ENCODE assay signal across 8 cellular contexts in the genomic region with DNA sequence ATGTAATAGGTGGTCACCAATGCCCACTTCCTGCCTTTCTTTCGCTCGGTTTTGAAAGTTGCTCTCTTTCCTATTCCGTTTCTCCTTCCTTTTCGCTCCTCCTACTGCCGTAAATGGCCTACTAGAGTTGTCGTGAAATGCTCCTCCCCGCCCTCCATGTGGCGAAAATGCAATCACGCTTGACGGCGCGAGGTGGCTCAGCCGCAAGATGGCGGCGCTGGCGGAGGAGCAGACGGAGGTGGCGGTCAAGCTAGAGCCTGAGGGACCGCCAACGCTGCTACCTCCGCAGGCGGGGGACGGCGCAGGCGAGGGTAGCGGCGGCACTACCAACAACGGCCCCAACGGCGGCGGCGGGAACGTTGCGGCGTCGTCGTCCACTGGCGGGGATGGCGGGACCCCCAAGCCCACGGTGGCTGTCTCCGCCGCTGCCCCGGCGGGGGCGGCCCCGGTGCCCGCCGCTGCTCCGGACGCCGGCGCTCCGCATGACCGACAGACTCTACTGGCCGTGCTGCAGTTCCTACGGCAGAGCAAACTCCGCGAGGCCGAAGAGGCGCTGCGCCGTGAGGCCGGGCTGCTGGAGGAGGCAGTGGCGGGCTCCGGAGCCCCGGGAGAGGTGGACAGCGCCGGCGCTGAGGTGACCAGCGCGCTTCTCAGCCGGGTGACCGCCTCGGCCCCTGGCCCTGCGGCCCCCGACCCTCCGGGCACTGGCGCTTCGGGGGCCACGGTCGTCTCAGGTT. TPM values are rescaled to one million over a fixed set of nuclear protein-coding genes. Genes with fewer than 3 reads are reported as not detected.
DNase-seq lines count a peak whose midpoint lies in the region; ATAC-seq and TF ChIP-seq lines count a peak whose summit lies in the region.

Gene TAF5 (plus strand): TSS at position 195 of the 737 bp plus-strand sequence. CDS start 14 bp downstream, at position 209.

- intact Hi-C loops in head of caudate nucleus (cut with DNase I) = loop anchor here (1.0 kb wide), 1 partner anchor 17 kb away; the partner anchor contains the start of gene PCGF6

- H3K27ac ChIP-seq in SU-DHL-6 (ENCODE audit: low read depth, low read length) (peak within 1 kb of the TSS; percentile 82), thymus (ENCODE audit: low read depth) (peak within 1 kb of the TSS; percentile 97)

- H3K9me3 Mint-ChIP-seq in activated naive CD8-positive, alpha-beta T cell treated with anti-CD3 and anti-CD28 coated beads, Interleukin-2, amount 10 ng/mL, durations not matched to agents 7 days and 5 days = no peaks in the 10 kb centered on the region
- no peaks in the 10 kb centered on the region for H3K9me3 Mint-ChIP-seq in osteocyte (ENCODE audit: unreplicated experiment)

- no peaks in the 10 kb centered on the region for H3K9me2 ChIP-seq in SU-DHL-6 (replicated peaks; ENCODE audit: insufficient read depth, low read length)

- ATAC-seq in HG02763 (IDR thresholded peaks at IDR 0.05; ENCODE audit: unreplicated experiment) = peak; percentile 58
- peak; percentile 49 for ATAC-seq in activated naive CD8-positive, alpha-beta T cell treated with anti-CD3 and anti-CD28 coated beads, Interleukin-2, amount 10 ng/mL, durations not matched to agents 7 days and 5 days (ENCODE audit: low read depth)

- H3K9me3 ChIP-seq in SU-DHL-6 (ENCODE audit: insufficient read depth, low read length) (no peaks in the 10 kb centered on the region), thymus (ENCODE audit: control insufficient read depth) (no peaks in the 10 kb centered on the region)

- H3K4me3 ChIP-seq in GM12875 (ENCODE audit: low read depth, low read length) = peak within 1 kb of the TSS; percentile 90
- H3K4me3 ChIP-seq in SU-DHL-6 (ENCODE audit: insufficient read depth, low read length, poor library complexity, severe bottlenecking) = peak within 1 kb of the TSS; percentile 97
- peak within 1 kb of the TSS; percentile 89 for H3K4me3 ChIP-seq in thymus (ENCODE audit: low read length)

- peak within 1 kb of the TSS; percentile 94 for H3K4me2 ChIP-seq in SU-DHL-6 (ENCODE audit: low read depth, low read length, poor library complexity, severe bottlenecking)

- H3K9ac ChIP-seq in SU-DHL-6 (ENCODE audit: low read length) = peak within 1 kb of the TSS; percentile 98

- POLR2A ChIA-PET in activated naive CD8-positive, alpha-beta T cell treated with anti-CD3 and anti-CD28 coated beads, Interleukin-2, amount 10 ng/mL, durations not matched to agents 7 days and 5 days (lab: Charles Lee) = interaction anchor here (0.6 to 2.9 kb wide), 17 partner anchors 10 to 1312 kb away, joined by 3 to 42 read pairs (median 4); partner anchors contain the start of genes ATP5MK, CALHM2, NEURL1 and NT5C2

- peak within 1 kb of the TSS; percentile 85 for H2AFZ ChIP-seq in SU-DHL-6 (ENCODE audit: low read depth, low read length, severe bottlenecking)

- peak within 1 kb of the TSS; percentile 96 for H3K27ac Mint-ChIP-seq in activated naive CD8-positive, alpha-beta T cell treated with anti-CD3 and anti-CD28 coated beads, Interleukin-2, amount 10 ng/mL, durations not matched to agents 7 days and 5 days
- H3K27ac Mint-ChIP-seq in osteocyte (ENCODE audit: unreplicated experiment) = peak within 1 kb of the TSS; percentile 92

- H3K4me1 ChIP-seq in thymus (ENCODE audit: control insufficient read depth, insufficient read depth, low read length) = peaks cover 2% of the 10 kb centered on the region

- DNase-seq in NCI-H1417 (lab: John Stamatoyannopoulos, UW) (peak; percentile 87 to 94 (median 90)), head of caudate nucleus (peak; percentile 84 to 97 (median 93)), osteocyte (ENCODE audit: extremely low spot score, unreplicated experiment) (peak; percentile 96)
- peak; percentile 87 for DNase-seq in activated naive CD8-positive, alpha-beta T cell treated with anti-CD3 and anti-CD28 coated beads, Interleukin-2, amount 10 ng/mL, durations not matched to agents 7 days and 5 days

- no peaks in the 10 kb centered on the region for H3K27me3 Mint-ChIP-seq in activated naive CD8-positive, alpha-beta T cell treated with anti-CD3 and anti-CD28 coated beads, Interleukin-2, amount 10 ng/mL, durations not matched to agents 7 days and 5 days
- peaks cover 3% of the 10 kb centered on the region for H3K27me3 Mint-ChIP-seq in osteocyte (ENCODE audit: unreplicated experiment)

- H3K4me1 Mint-ChIP-seq in activated naive CD8-positive, alpha-beta T cell treated with anti-CD3 and anti-CD28 coated beads, Interleukin-2, amount 10 ng/mL, durations not matched to agents 7 days and 5 days = peaks cover 16% of the 10 kb centered on the region
- peaks cover 12% of the 10 kb centered on the region for H3K4me1 Mint-ChIP-seq in osteocyte (ENCODE audit: unreplicated experiment)

- no peaks in the 10 kb centered on the region for H4K20me1 ChIP-seq in SU-DHL-6 (ENCODE audit: low read depth, low read length)

- H3F3A ChIP-seq in SU-DHL-6 (ENCODE audit: insufficient read depth) = peaks cover 6% of the 10 kb centered on the region; the same call in 1 of the 2 replicates

- H3K36me3 Mint-ChIP-seq in activated naive CD8-positive, alpha-beta T cell treated with anti-CD3 and anti-CD28 coated beads, Interleukin-2, amount 10 ng/mL, durations not matched to agents 7 days and 5 days = peaks cover 3% of the 10 kb centered on the region
- H3K36me3 Mint-ChIP-seq in osteocyte (ENCODE audit: unreplicated experiment) = no peaks in the 10 kb centered on the region

- under 1% methylated on average over 81 of the region's 81 CpGs for WGBS in thymus

- H3K36me3 ChIP-seq in SU-DHL-6 (ENCODE audit: low read length) (no peaks in the 10 kb centered on the region), thymus (ENCODE audit: control insufficient read depth, insufficient read depth) (no peaks in the 10 kb centered on the region)

- peaks cover 32% of the 10 kb centered on the region for H3K79me2 ChIP-seq in SU-DHL-6 (ENCODE audit: insufficient read depth, low read length)

- no peaks in the 10 kb centered on the region for H3K27me3 ChIP-seq in SU-DHL-6 (ENCODE audit: low read length)
- H3K27me3 ChIP-seq in thymus (ENCODE audit: control insufficient read depth, insufficient read depth) = no peaks in the 10 kb centered on the region

- peak within 1 kb of the TSS; percentile 94 for H3K4me3 Mint-ChIP-seq in activated naive CD8-positive, alpha-beta T cell treated with anti-CD3 and anti-CD28 coated beads, Interleukin-2, amount 10 ng/mL, durations not matched to agents 7 days and 5 days
- peak within 1 kb of the TSS; percentile 85 for H3K4me3 Mint-ChIP-seq in osteocyte (ENCODE audit: unreplicated experiment)

- TF ChIP-seq CTCF in GM12875 (IDR thresholded peaks at IDR 0.05; ENCODE audit: borderline replicate concordance, insufficient read depth, low read depth, low read length) (no peak), SU-DHL-6 (IDR thresholded peaks at IDR 0.05; ENCODE audit: insufficient read depth, low read length, poor library complexity, severe bottlenecking) (peak; percentile 8), osteocyte (IDR thresholded peaks at IDR 0.05) (no peak)

RNA-seq across cellular contexts. Expression of gene TAF5, which starts in this region (rescaled TPM):
- 10 to 100 TPM; 11.6 to 12.1 TPM for total RNA-seq in activated naive CD8-positive, alpha-beta T cell treated with anti-CD3 and anti-CD28 coated beads, Interleukin-2, amount 10 ng/mL, durations not matched to agents 7 days and 5 days
- 4.2 and 4.5 TPM in 2 replicates for total RNA-seq in osteocyte
- 5.1 TPM for polyA plus RNA-seq in thymus

Comparison
In these comparisons a context has a peak if more than half of its experiments do, and no peak if none do; other contexts are left out.
1. Peak in every context shown above with its lines: DNase-seq, ATAC-seq, H3K4me3 ChIP-seq and H3K27ac ChIP-seq.